ENCODE assay signal across 1 cellular context in the genomic region with DNA sequence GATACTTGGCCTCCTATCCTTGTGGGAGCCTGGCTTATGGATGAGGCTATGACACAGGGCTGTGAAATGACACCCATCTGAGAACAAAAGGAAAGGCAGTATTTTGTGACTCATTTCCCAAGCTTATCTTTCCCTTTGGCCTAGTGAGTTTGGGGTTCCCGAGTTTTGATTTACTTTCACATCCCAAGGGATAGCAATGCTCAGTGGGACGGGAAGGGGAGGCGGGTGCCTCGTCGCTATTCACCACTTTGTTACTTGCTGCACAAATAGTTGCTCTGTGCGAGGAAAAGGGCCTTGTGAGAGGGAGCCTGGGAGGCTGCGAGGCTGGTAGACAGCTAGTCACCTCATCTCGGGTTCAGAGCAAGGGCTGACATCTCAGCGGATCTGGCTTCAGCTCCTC.
TF ChIP-seq lines count a peak whose summit lies in the region.

No MANE protein-coding gene starts in this region.

TF ChIP-seq in K562, 482 proteins besides CTCF, POLR2A, EP300 and RAD21:
- TF ChIP-seq, protein P1, sequence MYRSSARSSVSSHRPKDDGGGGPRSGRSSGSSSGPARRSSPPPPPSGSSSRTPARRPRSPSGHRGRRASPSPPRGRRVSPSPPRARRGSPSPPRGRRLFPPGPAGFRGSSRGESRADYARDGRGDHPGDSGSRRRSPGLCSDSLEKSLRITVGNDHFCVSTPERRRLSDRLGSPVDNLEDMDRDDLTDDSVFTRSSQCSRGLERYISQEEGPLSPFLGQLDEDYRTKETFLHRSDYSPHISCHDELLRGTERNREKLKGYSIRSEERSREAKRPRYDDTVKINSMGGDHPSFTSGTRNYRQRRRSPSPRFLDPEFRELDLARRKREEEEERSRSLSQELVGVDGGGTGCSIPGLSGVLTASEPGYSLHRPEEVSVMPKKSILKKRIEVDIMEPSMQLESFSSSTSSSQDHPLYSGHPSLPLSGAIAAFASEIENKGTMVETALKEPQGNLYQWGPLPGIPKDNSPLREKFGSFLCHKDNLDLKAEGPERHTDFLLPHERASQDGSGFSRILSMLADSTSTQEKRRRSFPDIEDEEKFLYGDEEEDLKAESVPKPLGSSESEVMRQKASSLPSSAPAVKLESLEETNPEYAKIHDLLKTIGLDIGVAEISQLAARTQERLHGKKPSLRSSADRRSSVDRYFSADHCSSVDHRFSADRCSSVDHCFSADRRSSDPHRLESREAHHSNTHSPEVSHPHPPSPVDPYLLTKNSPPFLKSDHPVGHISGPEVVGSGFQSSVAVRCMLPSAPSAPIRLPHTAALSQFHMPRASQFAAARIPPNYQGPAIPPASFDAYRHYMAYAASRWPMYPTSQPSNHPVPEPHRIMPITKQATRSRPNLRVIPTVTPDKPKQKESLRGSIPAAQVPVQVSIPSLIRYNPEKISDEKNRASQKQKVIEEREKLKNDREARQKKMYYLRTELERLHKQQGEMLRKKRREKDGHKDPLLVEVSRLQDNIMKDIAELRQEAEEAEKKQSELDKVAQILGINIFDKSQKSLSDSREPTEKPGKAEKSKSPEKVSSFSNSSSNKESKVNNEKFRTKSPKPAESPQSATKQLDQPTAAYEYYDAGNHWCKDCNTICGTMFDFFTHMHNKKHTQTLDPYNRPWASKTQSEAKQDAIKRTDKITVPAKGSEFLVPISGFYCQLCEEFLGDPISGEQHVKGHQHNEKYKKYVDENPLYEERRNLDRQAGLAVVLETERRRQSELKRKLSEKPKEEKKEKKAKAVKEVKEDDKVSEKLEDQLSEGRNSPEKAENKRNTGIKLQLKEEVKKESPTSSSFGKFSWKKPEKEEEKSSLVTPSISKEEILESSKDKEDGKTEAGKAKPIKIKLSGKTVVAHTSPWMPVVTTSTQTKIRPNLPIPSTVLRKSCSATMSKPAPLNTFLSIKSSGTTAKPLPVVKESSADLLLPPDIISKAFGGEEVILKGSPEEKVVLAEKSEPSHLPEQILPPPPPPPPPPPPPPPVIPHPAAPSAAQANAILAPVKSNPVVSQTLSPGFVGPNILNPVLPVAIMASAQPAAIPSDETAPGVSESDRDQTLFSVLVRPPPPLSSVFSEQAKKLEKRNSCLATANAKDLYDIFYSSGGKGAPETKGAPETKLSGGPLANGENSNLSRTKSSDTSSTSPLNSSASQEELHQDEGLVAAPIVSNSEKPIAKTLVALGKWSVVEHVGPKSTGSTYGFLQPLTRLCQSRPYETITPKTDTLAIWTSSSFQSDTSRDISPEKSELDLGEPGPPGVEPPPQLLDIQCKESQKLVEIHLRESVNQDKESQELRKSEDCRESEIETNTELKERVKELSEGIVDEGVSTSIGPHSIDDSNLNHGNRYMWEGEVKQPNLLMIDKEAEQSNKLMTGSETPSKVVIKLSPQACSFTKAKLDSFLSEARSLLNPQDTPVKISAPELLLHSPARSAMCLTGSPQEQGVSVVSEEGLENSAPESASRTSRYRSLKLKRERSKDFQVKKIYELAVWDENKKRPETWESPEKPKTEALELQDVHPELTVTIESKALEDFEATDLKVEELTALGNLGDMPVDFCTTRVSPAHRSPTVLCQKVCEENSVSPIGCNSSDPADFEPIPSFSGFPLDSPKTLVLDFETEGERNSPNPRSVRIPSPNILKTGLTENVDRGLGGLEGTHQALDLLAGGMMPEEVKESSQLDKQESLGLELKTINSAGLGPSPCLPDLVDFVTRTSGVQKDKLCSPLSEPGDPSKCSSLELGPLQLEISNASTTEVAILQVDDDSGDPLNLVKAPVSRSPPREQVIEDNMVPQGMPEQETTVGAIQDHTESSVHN (IDR thresholded peaks at IDR 0.05; ENCODE audit: borderline replicate concordance in 1 of 2, low read depth in 1 of 2), result no peak
- 0 out of 2 replicates have a peak, but pooled peaks have one; percentile 21 for TF ChIP-seq EZH2 (IDR thresholded peaks at IDR 0.05; ENCODE audit: borderline replicate concordance, low read depth, low read length)
